8 cellular contexts compared by ENCODE assay signal in genomic region chr10:30455816-30456215, GRCh38. TPM values are rescaled to one million over a fixed set of nuclear protein-coding genes. Genes with fewer than 3 reads are reported as not detected.
DNase-seq lines count a peak whose midpoint lies in the region; ATAC-seq and TF ChIP-seq lines count a peak whose summit lies in the region.

No MANE protein-coding gene starts in this region.

- BruUV-seq in MCF 10A (replicated peaks; lab: Mats Ljungman, UMichigan) (no TSS peak), mammary epithelial cell (replicated peaks; lab: Mats Ljungman, UMichigan) (no TSS peak)

- H3K4me3 ChIP-seq in mammary epithelial cell (replicated peaks in 1 of 3; ENCODE audit: insufficient read depth in 1 of 3, low read depth in 2 of 3, low read length in 3 of 3) = no peak overlapping the region
- peak overlapping the region; percentile 29 for H3K4me3 ChIP-seq in left ventricle myocardium inferior
- no peak overlapping the region for H3K4me3 ChIP-seq in aorta (ENCODE audit: low read length in 2 of 2)

- H3K27me3 ChIP-seq in mammary epithelial cell (ENCODE audit: insufficient read depth, low read length) = no peaks in the 10 kb centered on the region
- H3K27me3 ChIP-seq in left ventricle myocardium inferior (ENCODE audit: low read depth) = no peaks in the 10 kb centered on the region
- no peaks in the 10 kb centered on the region for H3K27me3 ChIP-seq in aorta (ENCODE audit: control insufficient read depth in 1 of 2, insufficient read depth in 2 of 2, low read length in 1 of 2)

- WGBS in mammary epithelial cell (ENCODE audit: low coverage, missing lambda C conversion rate) = 48% methylated on average over 3 of the region's 4 CpGs
- 38 to 47% methylated on average over 4 of the region's 4 CpGs for WGBS in aorta, 2 donors

- POLR2A ChIA-PET in MCF 10A (lab: Yijun Ruan, JAX) = interaction anchor here (0.5 to 2.1 kb wide), 4 partner anchors 25 to 476 kb away, joined by 3 to 12 read pairs (median 3); no protein-coding TSS in a partner anchor

- no peak overlapping the region for H3K9ac ChIP-seq in mammary epithelial cell (ENCODE audit: insufficient read depth, low read length)

- no peaks in the 10 kb centered on the region for H3K79me2 ChIP-seq in mammary epithelial cell (ENCODE audit: insufficient read depth, low read length)

- CTCF ChIA-PET in MCF 10A (lab: Yijun Ruan, JAX) (interaction anchor here (0.7 kb wide), 1 partner anchor 11 kb away, joined by 3 read pairs; no protein-coding TSS in a partner anchor), mammary epithelial cell (lab: Charles Lee; ENCODE audit: low non-redundant PET) (no interaction called here)

- no peak overlapping the region for H2AFZ ChIP-seq in mammary epithelial cell (ENCODE audit: low read depth, low read length)

- no peaks in the 10 kb centered on the region for H3K36me3 ChIP-seq in mammary epithelial cell (ENCODE audit: insufficient read depth, low read length)
- H3K36me3 ChIP-seq in left ventricle myocardium inferior = peaks cover 58% of the 10 kb centered on the region
- peaks cover 0 to 9% of the 10 kb centered on the region in 2 donors for H3K36me3 ChIP-seq in aorta (ENCODE audit: control insufficient read depth in 1 of 2, insufficient read depth in 2 of 2, low read length in 1 of 2)

- H3K27me3 Mint-ChIP-seq in MCF 10A (ENCODE audit: insufficient read depth, unreplicated experiment) = no peaks in the 10 kb centered on the region

- H3K4me2 ChIP-seq in mammary epithelial cell (ENCODE audit: insufficient read depth, low read depth, low read length) = no peak overlapping the region

- H3K36me3 Mint-ChIP-seq in MCF 10A (ENCODE audit: insufficient read depth, unreplicated experiment) = peaks cover 43% of the 10 kb centered on the region

- TF ChIP-seq CTCF in MCF 10A (IDR thresholded peaks at IDR 0.05; ENCODE audit: unreplicated experiment) = no peak
- no peak for TF ChIP-seq CTCF in mammary epithelial cell (conservative IDR thresholded peaks at IDR 0.05 in 1 of 2, IDR thresholded peaks at IDR 0.05 in 1 of 2; ENCODE audit: extremely low read depth in 1 of 2, insufficient read depth in 1 of 2, low read depth in 1 of 2, low read length in 2 of 2)
- no peak for TF ChIP-seq CTCF in left ventricle myocardium inferior (IDR thresholded peaks at IDR 0.05; ENCODE audit: borderline replicate concordance)

- DNase-seq in MCF 10A (ENCODE audit: unreplicated experiment) (no peak), mammary epithelial cell (no peak), KBM-7 (peak; percentile 15), left ventricle myocardium inferior (peak; percentile 21), aorta (peak in 1 of 2 donors; percentile 59), DMS 273 (lab: John Stamatoyannopoulos, UW; ENCODE audit: unreplicated experiment) (no peak), HuH-7 (ENCODE audit: low spot score) (no peak), hypothalamus (lab: John Stamatoyannopoulos, UW) (no peak)

- H3K27ac ChIP-seq in mammary epithelial cell (ENCODE audit: insufficient read depth, low read depth, low read length) = no peak overlapping the region
- peak overlapping the region; percentile 85 for H3K27ac ChIP-seq in left ventricle myocardium inferior (replicated peaks)
- H3K27ac ChIP-seq in aorta (ENCODE audit: low read depth in 1 of 2, low read length in 2 of 2) = peak overlapping the region; percentile 51 to 99

- no peak overlapping the region for H3K4me3 Mint-ChIP-seq in MCF 10A (ENCODE audit: unreplicated experiment)

- H3K4me1 ChIP-seq in mammary epithelial cell (ENCODE audit: insufficient read depth, low read length) = peaks cover 10% of the 10 kb centered on the region
- H3K4me1 ChIP-seq in left ventricle myocardium inferior = peaks cover 79% of the 10 kb centered on the region
- peaks cover 0 to 3% of the 10 kb centered on the region in 2 donors for H3K4me1 ChIP-seq in aorta (ENCODE audit: control insufficient read depth in 1 of 2, insufficient read depth in 2 of 2, low read length in 2 of 2)

- H3K9me3 Mint-ChIP-seq in MCF 10A (ENCODE audit: unreplicated experiment) = no peaks in the 10 kb centered on the region

- intact Hi-C loops in MCF 10A (cut with micrococcal nuclease) = loop anchor here (1.0 kb wide), 1 partner anchor 42 kb away; no protein-coding TSS in a partner anchor
- intact Hi-C loops in mammary epithelial cell (cut with micrococcal nuclease) = no loop called here
- intact Hi-C loops in left ventricle myocardium inferior (cut with micrococcal nuclease) = no loop called here
- intact Hi-C loops in aorta (cut with DNase I) = no loop called here

- peak; percentile 4 for ATAC-seq in aorta (ENCODE audit: low FRiP score)

- peaks cover 24% of the 10 kb centered on the region for H3K4me1 Mint-ChIP-seq in MCF 10A (ENCODE audit: insufficient read depth, unreplicated experiment)

- no peaks in the 10 kb centered on the region for H4K20me1 ChIP-seq in mammary epithelial cell (ENCODE audit: insufficient read depth, low read length)

- in situ Hi-C loops in mammary epithelial cell (cut with MboI; ENCODE audit: low sequenced_read_pairs in 2 of 2) (no loop called here), KBM-7 (cut with MboI; ENCODE audit: low pct_unique_long_range_greater_than_20kb, low sequenced_read_pairs) (no loop called here)

- H3K27ac Mint-ChIP-seq in MCF 10A (ENCODE audit: low read depth, unreplicated experiment) = peak overlapping the region; percentile 77

- no peaks in the 10 kb centered on the region for H3K9me3 ChIP-seq in mammary epithelial cell (replicated peaks; ENCODE audit: insufficient read depth, low read length)
- H3K9me3 ChIP-seq in left ventricle myocardium inferior (replicated peaks) = no peaks in the 10 kb centered on the region
- no peaks in the 10 kb centered on the region for H3K9me3 ChIP-seq in aorta (ENCODE audit: control insufficient read depth, low read length)

- dilution Hi-C loops in mammary epithelial cell (cut with HindIII; ENCODE audit: low sequenced_read_pairs) = loop anchor here (5.0 kb wide), 1 partner anchor 89 kb away; no protein-coding TSS in a partner anchor

RNA-seq across cellular contexts. Expression of gene MAP3K8, which starts 21.8 kb away (rescaled TPM):
- total RNA-seq in MCF 10A (2022) (1.5 and 2.2 TPM in 2 replicates), mammary epithelial cell (1 to 10 TPM; 1.2 to 3.8 TPM), left ventricle myocardium inferior (7.0 TPM), aorta (10 to 100 TPM; 80.3 to 85.4 TPM)
- polyA plus RNA-seq in mammary epithelial cell (0.90 TPM), aorta (10 to 100 TPM; 17.0 to 57.9 TPM)
- polyA minus RNA-seq in mammary epithelial cell = not detected

Comparison
In these comparisons a context has a peak if more than half of its experiments do, and no peak if none do; other contexts are left out.
1. DNase-seq: peak in KBM-7 (single experiment) and left ventricle myocardium inferior (single experiment); none in MCF 10A (single experiment), mammary epithelial cell (single experiment), DMS 273 (single experiment), HuH-7 (single experiment) and hypothalamus (0 of 51).
2. RNA of gene MAP3K8, which starts 21.8 kb away (total RNA-seq): 80.3 to 85.4 TPM in aorta; 7.0 TPM in left ventricle myocardium inferior (single experiment), 1.2 to 3.8 TPM in mammary epithelial cell and 1.5 to 2.2 TPM in MCF 10A; every median in the first group is over 10 times any median in the second.